ENCODE assay signal across 1 cellular context in genomic region chr9:137240841-137241489, GRCh38.
A peak's percentile ranks its signal among the peaks of the same experiment; 100 is the strongest.
TF ChIP-seq lines count a peak whose summit lies in the region.

Gene TUBB4B (plus strand): TSS chr9:137241287. CDS start chr9:137241361, 74 bp downstream.

TF ChIP-seq in HepG2, 621 proteins besides CTCF, POLR2A, EP300 and RAD21 (continued from another document and continues in another):
- TF ChIP-seq ZNF503 (CRISPR knock-in tag; IDR thresholded peaks at IDR 0.05): no peak
- TF ChIP-seq SRF (IDR thresholded peaks at IDR 0.05; ENCODE audit: low read depth, low read length): peak; percentile 61; the same call in 1 of the 2 replicates
- no peak for TF ChIP-seq ESRRA (CRISPR knock-in tag; IDR thresholded peaks at IDR 0.05; ENCODE audit: low read depth)
- no peak for TF ChIP-seq IKZF4 (CRISPR knock-in tag; IDR thresholded peaks at IDR 0.05; ENCODE audit: borderline replicate concordance, low read depth, not compliant biosample characterization)
- TF ChIP-seq SCMH1 (CRISPR knock-in tag; IDR thresholded peaks at IDR 0.05; ENCODE audit: borderline replicate concordance): no peak
- no peak for TF ChIP-seq ZNF333 (CRISPR knock-in tag; IDR thresholded peaks at IDR 0.05; ENCODE audit: borderline replicate concordance)
- 0 out of 2 replicates have a peak, but pooled peaks have one; percentile 56 for TF ChIP-seq ZNF441 (CRISPR knock-in tag; IDR thresholded peaks at IDR 0.05; ENCODE audit: borderline replicate concordance)
- no peak; the same call in 1 of the 2 replicates for TF ChIP-seq ZNF160 (CRISPR knock-in tag; IDR thresholded peaks at IDR 0.05)
- TF ChIP-seq ZBTB7B (CRISPR knock-in tag; IDR thresholded peaks at IDR 0.05): no peak
- peak; percentile 71 for TF ChIP-seq TEAD3 (CRISPR knock-in tag; optimal IDR thresholded peaks at IDR 0.05; ENCODE audit: borderline replicate concordance)
- TF ChIP-seq ELF3 (CRISPR knock-in tag; IDR thresholded peaks at IDR 0.05): peak; percentile 60; the same call in 1 of the 2 replicates
- TF ChIP-seq ZNF572 (CRISPR knock-in tag; IDR thresholded peaks at IDR 0.05): no peak
- TF ChIP-seq SP1 (IDR thresholded peaks at IDR 0.05): no peak
- peak; percentile 50 for TF ChIP-seq SP1 (CRISPR knock-in tag; IDR thresholded peaks at IDR 0.05)
- no peak for TF ChIP-seq ZSCAN25 (CRISPR knock-in tag; IDR thresholded peaks at IDR 0.05)
- peak; percentile 59; the same call in 1 of the 2 replicates for TF ChIP-seq SALL2 (CRISPR knock-in tag; IDR thresholded peaks at IDR 0.05)
- no peak for TF ChIP-seq ZNF282 (IDR thresholded peaks at IDR 0.05; ENCODE audit: partially characterized antibody)
- no peak for TF ChIP-seq DMTF1 (CRISPR knock-in tag; IDR thresholded peaks at IDR 0.05)
- no peak for TF ChIP-seq ATM (IDR thresholded peaks at IDR 0.05; ENCODE audit: borderline replicate concordance)
- no peak for TF ChIP-seq ZNF878 (CRISPR knock-in tag; IDR thresholded peaks at IDR 0.05)
- 0 out of 2 replicates have a peak, but pooled peaks have one; percentile 36 for TF ChIP-seq RELA (CRISPR knock-in tag; IDR thresholded peaks at IDR 0.05)
- TF ChIP-seq ZSCAN9 (CRISPR knock-in tag; IDR thresholded peaks at IDR 0.05; ENCODE audit: borderline replicate concordance): peak; percentile 90
- no peak for TF ChIP-seq ZFP1 (CRISPR knock-in tag; IDR thresholded peaks at IDR 0.05)
- TF ChIP-seq ZNF280B (CRISPR knock-in tag; IDR thresholded peaks at IDR 0.05; ENCODE audit: borderline replicate concordance): no peak
- TF ChIP-seq MTF2 (CRISPR knock-in tag; IDR thresholded peaks at IDR 0.05; ENCODE audit: borderline replicate concordance): no peak
- TF ChIP-seq FIP1L1 (IDR thresholded peaks at IDR 0.05; ENCODE audit: borderline replicate concordance, insufficient read depth, low read depth, low read length): no peak
- TF ChIP-seq IRF1 (CRISPR knock-in tag; IDR thresholded peaks at IDR 0.05; ENCODE audit: low read depth): no peak
- TF ChIP-seq DZIP1 (CRISPR knock-in tag; IDR thresholded peaks at IDR 0.05): 0 out of 2 replicates have a peak, but pooled peaks have one; percentile 30
- no peak for TF ChIP-seq ZNF20 (CRISPR knock-in tag; IDR thresholded peaks at IDR 0.05)
- TF ChIP-seq KLF11 (CRISPR knock-in tag; IDR thresholded peaks at IDR 0.05): no peak; the same call in 1 of the 2 replicates
- TF ChIP-seq ZNF761 (CRISPR knock-in tag; conservative IDR thresholded peaks at IDR 0.05): no peak; the same call in 1 of the 2 replicates
- peak; percentile 63 for TF ChIP-seq CREM (IDR thresholded peaks at IDR 0.05)
- no peak for TF ChIP-seq CREM (CRISPR knock-in tag; IDR thresholded peaks at IDR 0.05)
- TF ChIP-seq SMAD3 (CRISPR knock-in tag; IDR thresholded peaks at IDR 0.05): peak; percentile 48; the same call in 1 of the 2 replicates
- TF ChIP-seq ZNF124 (CRISPR knock-in tag; IDR thresholded peaks at IDR 0.05): peak; percentile 76; the same call in 1 of the 2 replicates
- no peak for TF ChIP-seq ZMAT3 (CRISPR knock-in tag; conservative IDR thresholded peaks at IDR 0.05)
- TF ChIP-seq ZNF484 (CRISPR knock-in tag; IDR thresholded peaks at IDR 0.05; ENCODE audit: borderline replicate concordance, low read depth): no peak
- TF ChIP-seq PHF20 (CRISPR knock-in tag; IDR thresholded peaks at IDR 0.05): no peak
- no peak for TF ChIP-seq HNRNPUL1 (IDR thresholded peaks at IDR 0.05; ENCODE audit: low read depth, low read length)
- TF ChIP-seq ZNF205 (CRISPR knock-in tag; IDR thresholded peaks at IDR 0.05): peak; percentile 86
- no peak for TF ChIP-seq TOE1 (CRISPR knock-in tag; IDR thresholded peaks at IDR 0.05)
- TF ChIP-seq ZNF83 (CRISPR knock-in tag; IDR thresholded peaks at IDR 0.05; ENCODE audit: borderline replicate concordance): peak; percentile 60; the same call in 1 of the 2 replicates
- TF ChIP-seq GZF1 (CRISPR knock-in tag; IDR thresholded peaks at IDR 0.05): 0 out of 2 replicates have a peak, but pooled peaks have one; percentile 43
- TF ChIP-seq DBP (CRISPR knock-in tag; IDR thresholded peaks at IDR 0.05; ENCODE audit: not compliant biosample characterization): peak; percentile 53
- peak; percentile 59; the same call in 1 of the 2 replicates for TF ChIP-seq ZNF224 (CRISPR knock-in tag; IDR thresholded peaks at IDR 0.05)
- no peak for TF ChIP-seq SMAD9 (CRISPR knock-in tag; IDR thresholded peaks at IDR 0.05)
- TF ChIP-seq BRCA1 (CRISPR knock-in tag; IDR thresholded peaks at IDR 0.05): peak; percentile 82; the same call in 1 of the 2 replicates
- TF ChIP-seq ZSCAN21 (CRISPR knock-in tag; IDR thresholded peaks at IDR 0.05; ENCODE audit: borderline replicate concordance): 0 out of 2 replicates have a peak, but pooled peaks have one; percentile 29
- peak; percentile 70; the same call in 1 of the 2 replicates for TF ChIP-seq SIX4 (CRISPR knock-in tag; IDR thresholded peaks at IDR 0.05)
- TF ChIP-seq ZNF704 (CRISPR knock-in tag; IDR thresholded peaks at IDR 0.05; ENCODE audit: borderline replicate concordance): no peak
- TF ChIP-seq ZNF33B (CRISPR knock-in tag; IDR thresholded peaks at IDR 0.05): peak; percentile 69; the same call in 1 of the 2 replicates
- TF ChIP-seq PATZ1 (CRISPR knock-in tag; IDR thresholded peaks at IDR 0.05): 0 out of 2 replicates have a peak, but pooled peaks have one; percentile 12
- TF ChIP-seq ERF (CRISPR knock-in tag; IDR thresholded peaks at IDR 0.05): peak; percentile 39; the same call in 1 of the 2 replicates
- TF ChIP-seq ZNF276 (CRISPR knock-in tag; IDR thresholded peaks at IDR 0.05; ENCODE audit: low read depth): no peak; the same call in 1 of the 2 replicates
- TF ChIP-seq ZNF773 (CRISPR knock-in tag; IDR thresholded peaks at IDR 0.05; ENCODE audit: borderline replicate concordance): peak; percentile 96
- peak; percentile 50; the same call in 1 of the 2 replicates for TF ChIP-seq FOXA3 (CRISPR knock-in tag; IDR thresholded peaks at IDR 0.05)
- TF ChIP-seq HIVEP1 (CRISPR knock-in tag; IDR thresholded peaks at IDR 0.05): no peak
- no peak for TF ChIP-seq ZNF549 (CRISPR knock-in tag; IDR thresholded peaks at IDR 0.05)
- no peak for TF ChIP-seq MATR3 (CRISPR knock-in tag; IDR thresholded peaks at IDR 0.05)
- TF ChIP-seq ZIK1 (CRISPR knock-in tag; IDR thresholded peaks at IDR 0.05; ENCODE audit: borderline replicate concordance, low read depth): peak; percentile 33; the same call in 1 of the 2 replicates
